In the genomic region with DNA sequence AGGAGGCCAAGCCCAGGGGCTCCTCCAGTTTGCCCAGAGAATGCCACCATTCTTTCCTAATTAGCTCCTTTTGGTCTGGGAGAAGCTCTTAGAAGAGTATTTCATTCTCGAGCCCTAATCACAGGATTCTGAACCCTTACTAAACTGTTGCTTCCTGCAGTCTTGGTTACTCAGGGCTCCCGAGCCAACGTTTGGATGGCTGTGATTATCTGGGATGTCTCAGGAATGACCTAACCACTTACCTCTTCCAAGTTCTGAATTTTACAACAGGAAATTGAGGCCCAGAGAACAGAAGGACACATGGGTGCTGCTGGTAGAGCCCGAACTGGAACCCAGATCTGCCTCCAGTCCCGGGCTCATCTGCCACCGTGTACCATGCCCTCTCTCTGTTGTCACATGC, we compare ENCODE assay signal across 21 cellular contexts. TPM values are rescaled to one million over a fixed set of nuclear protein-coding genes. Genes with fewer than 3 reads are reported as not detected.
A peak's percentile ranks its signal among the peaks of the same experiment; 100 is the strongest.
DNase-seq lines count a peak whose midpoint lies in the region; ATAC-seq and TF ChIP-seq lines count a peak whose summit lies in the region.
"Had no signal": no experiment of that assay in that cellular context is flagged by ENCODE, and none has a peak within 500 bp of the region (broad histone marks: within the 10 kb centered on the region; RNA-seq: fewer than 3 reads in every experiment).

No MANE protein-coding gene starts in this region.

- DNase-seq in GM03348 (ENCODE audit: low spot score) (peak; percentile 61), brain microvascular endothelial cell (peak; percentile 13), left colon (no peak), tibial nerve (ENCODE audit: low spot score in 2 of 2) (peak in 1 of 2 donors; percentile 19), T-helper 2 cell (no peak)
- DNase-seq in activated CD4-positive, CD25-positive, alpha-beta regulatory T cell treated with anti-CD3 and anti-CD28 coated beads, Interleukin-2, amount 50 U/mL, for 72 hours, result no peak
- DNase-seq in activated naive CD4-positive, alpha-beta T cell (lab: John Stamatoyannopoulos, UW), result no peak
- DNase-seq: activated CD4-positive, alpha-beta memory T cell treated with anti-CD3 and anti-CD28 coated beads for 36 hours; CD4-positive, CD25-positive, alpha-beta regulatory T cell; colonic mucosa; left cardiac atrium; NCI-H2029 treated with DMSO at 0.1 percent for 48 hours; NCI-H526; posterior cingulate gyrus; stomach had no signal

- in situ Hi-C loops in brain microvascular endothelial cell (cut with HindIII; ENCODE audit: low pct_ligation_motif_present, low sequenced_read_pairs), result no loop called here

- TF ChIP-seq POLR2A in tibial nerve (IDR thresholded peaks at IDR 0.05), result no peak

- intact Hi-C loops in left colon (cut with DNase I, micrococcal nuclease), result no loop called here

- TF ChIP-seq EP300 in tibial nerve (IDR thresholded peaks at IDR 0.05), result no peak

- ATAC-seq in left colon (peak; percentile 60), HG03108 (IDR thresholded peaks at IDR 0.05; ENCODE audit: unreplicated experiment) (no peak)
- ATAC-seq: GM12878, SK-N-SH treated with all-trans-retinoic acid at 6 μM for 48 hours had no signal

- 59 to 64% methylated on average over 6 of the region's 6 CpGs for WGBS in tibial nerve, 2 donors

- H3K27ac ChIP-seq in brain microvascular endothelial cell (peak overlapping the region; percentile 31), tibial nerve (peak overlapping the region in 3 of 4 donors; percentile 12 to 74 (median 58))
- H3K27ac ChIP-seq: colonic mucosa had no signal

- no peaks in the 10 kb centered on the region for H3K36me3 ChIP-seq in brain microvascular endothelial cell (replicated peaks)
- H3K36me3 ChIP-seq in tibial nerve, result no peaks in the 10 kb centered on the region
- H3K36me3 ChIP-seq: colonic mucosa, stomach had no signal

- H3K27me3 ChIP-seq in brain microvascular endothelial cell (replicated peaks) (no peaks in the 10 kb centered on the region), tibial nerve (no peaks in the 10 kb centered on the region)
- H3K27me3 ChIP-seq: colonic mucosa, stomach had no signal

- H3K4me1 ChIP-seq in tibial nerve, result peaks cover 0 to 38% (median 2%) of the 10 kb centered on the region in 4 donors

- no peaks in the 10 kb centered on the region for H3K9me3 ChIP-seq in tibial nerve
- H3K9me3 ChIP-seq: colonic mucosa, stomach had no signal

- TF ChIP-seq CTCF in brain microvascular endothelial cell (IDR thresholded peaks at IDR 0.05; ENCODE audit: low read depth, low read length, missing control alignments) (no peak), tibial nerve (IDR thresholded peaks at IDR 0.05) (no peak)

- H3K4me3 ChIP-seq in brain microvascular endothelial cell (ENCODE audit: low read depth, low read length) (no peak overlapping the region), tibial nerve (no peak overlapping the region)
- H3K4me3 ChIP-seq: colonic mucosa, GM12878, stomach had no signal

RNA-seq across cellular contexts. Expression of a gene that starts 22.2 kb away (rescaled TPM):
- total RNA-seq in left colon, result under 1 TPM; 0.43 to 0.53 TPM
- total RNA-seq in tibial nerve, result under 1 TPM in 2 of 4 donors, not detected in 2; 0.21 to 0.30 TPM
- total RNA-seq: activated CD4-positive, alpha-beta memory T cell treated with anti-CD3 and anti-CD28 coated beads for 36 hours; activated T-helper 1 cell treated with anti-CD3 and anti-CD28 coated beads, Interleukin-12 subunit alpha, Interleukin-12 subunit beta, Interleukin-2, Interleukin-4 antibody, amounts not matched to agents 30 ng/mL and 10 ng/mL and 1 ng/mL, durations not matched to agents 14 hours and 24 hours and 36 hours; epithelial cell of proximal tubule; GM12878; H1; left cardiac atrium had no signal

RNA-seq across cellular contexts. Expression of a gene that starts 51.1 kb away (rescaled TPM):
- 10 to 100 TPM; 75.0 to 75.6 TPM for total RNA-seq in left colon
- total RNA-seq in tibial nerve, result 10 to 100 TPM; 18.4 to 32.7 (median 23.9) TPM

Comparison
In these comparisons a context has a peak if more than half of its experiments do, and no peak if none do; other contexts are left out.
1. DNase-seq: peak in GM03348 (single experiment) and brain microvascular endothelial cell (single experiment); none in left colon (0 of 2), activated CD4-positive, CD25-positive, alpha-beta regulatory T cell treated with anti-CD3 and anti-CD28 coated beads, Interleukin-2, amount 50 U/mL, for 72 hours (single experiment), activated naive CD4-positive, alpha-beta T cell (0 of 4) and T-helper 2 cell (0 of 5).